Comparison of ENCODE assay signal across 21 cellular contexts in genomic region chr14:90547250-90547649, GRCh38.
DNase-seq lines count a peak whose midpoint lies in the region; ATAC-seq and TF ChIP-seq lines count a peak whose summit lies in the region.
"Had no signal": no experiment of that assay in that cellular context is flagged by ENCODE, and none has a peak within 500 bp of the region (broad histone marks: within the 10 kb centered on the region; RNA-seq: fewer than 3 reads in every experiment).

No MANE protein-coding gene starts in this region.

- H3K9ac ChIP-seq in stomach smooth muscle (ENCODE audit: low read length in 2 of 2), result no peak overlapping the region
- H3K9ac ChIP-seq: SK-N-SH had no signal

- no peak for ATAC-seq in activated naive CD4-positive, alpha-beta T cell treated with anti-CD3 and anti-CD28 coated beads, Interleukin-2, amount 50 U/mL, for 72 hours
- no peak for ATAC-seq in CD8-positive, alpha-beta T cell
- ATAC-seq: A549 had no signal

- H3K27ac Mint-ChIP-seq in activated naive CD4-positive, alpha-beta T cell treated with anti-CD3 and anti-CD28 coated beads, Interleukin-2, amount 50 U/mL, for 72 hours, result no peak overlapping the region
- H3K27ac Mint-ChIP-seq in CD8-positive, alpha-beta T cell, result no peak overlapping the region

- TF ChIP-seq CTCF in CD8-positive, alpha-beta T cell (IDR thresholded peaks at IDR 0.05), result no peak
- TF ChIP-seq CTCF in tibial artery (IDR thresholded peaks at IDR 0.05), result no peak

- peak; percentile 10 for DNase-seq in NCI-H82 (lab: John Stamatoyannopoulos, UW)
- DNase-seq in NCI-H82 treated with DMSO at 0.1 percent for 48 hours (lab: John Stamatoyannopoulos, UW; ENCODE audit: unreplicated experiment), result no peak
- no peak for DNase-seq in activated naive CD4-positive, alpha-beta T cell treated with anti-CD3 and anti-CD28 coated beads, Interleukin-2, amount 50 U/mL, for 72 hours (ENCODE audit: low spot score in 2 of 2)
- no peak for DNase-seq in CD8-positive, alpha-beta T cell
- DNase-seq in tibial artery, result no peak
- DNase-seq: DMS 273 treated with DMSO at 0.1 percent for 48 hours, DND-41, KG1, MV-4-11, NCI-H1436 treated with DMSO at 0.1 percent for 48 hours, NCI-H2171 treated with DMSO at 0.1 percent for 48 hours, NCI-H446, OCI-M1, SHP77 treated with DMSO at 0.1 percent for 48 hours, SK-N-SH had no signal

- POLR2A ChIA-PET in CD8-positive, alpha-beta T cell (lab: Charles Lee), result no interaction called here

- intact Hi-C loops in CD8-positive, alpha-beta T cell (cut with DNase I, micrococcal nuclease), result no loop called here
- intact Hi-C loops in tibial artery (cut with DNase I; ENCODE audit: low total_unique reads), result no loop called here

- peak overlapping the region; percentile 97 for H3K27ac ChIP-seq in angular gyrus (ENCODE audit: low read depth, low read length)
- peak overlapping the region; percentile 89 for H3K27ac ChIP-seq in layer of hippocampus (ENCODE audit: low read depth, low read length)
- peak overlapping the region; percentile 93 for H3K27ac ChIP-seq in stomach smooth muscle (ENCODE audit: low read length)
- no peak overlapping the region for H3K27ac ChIP-seq in CD8-positive, alpha-beta T cell (ENCODE audit: low read depth, low read length)
- peak overlapping the region in 1 of 2 donors; percentile 82 for H3K27ac ChIP-seq in tibial artery
- H3K27ac ChIP-seq: A549 had no signal

- H3K36me3 ChIP-seq in stomach smooth muscle (ENCODE audit: control insufficient read depth in 2 of 2, insufficient read depth in 2 of 2, low read length in 2 of 2) (no peaks in the 10 kb centered on the region), tibial artery (no peaks in the 10 kb centered on the region)
- H3K36me3 ChIP-seq in CD8-positive, alpha-beta T cell (ENCODE audit: insufficient read depth, low read length), result no peaks in the 10 kb centered on the region
- H3K36me3 ChIP-seq: HAP-1 had no signal

- no peak overlapping the region for H3K4me3 ChIP-seq in stomach smooth muscle (ENCODE audit: low read length in 2 of 2)
- H3K4me3 ChIP-seq in CD8-positive, alpha-beta T cell (ENCODE audit: low read depth, low read length), result no peak overlapping the region
- H3K4me3 ChIP-seq in tibial artery, result no peak overlapping the region
- H3K4me3 ChIP-seq: A549, HAP-1 had no signal

- no peaks in the 10 kb centered on the region for H3K4me1 Mint-ChIP-seq in CD8-positive, alpha-beta T cell (ENCODE audit: low read depth)
- H3K4me1 Mint-ChIP-seq: CD14-positive monocyte had no signal

- no peaks in the 10 kb centered on the region for H3K27me3 ChIP-seq in layer of hippocampus (ENCODE audit: control insufficient read depth, insufficient read depth, low read length)
- no peaks in the 10 kb centered on the region for H3K27me3 ChIP-seq in stomach smooth muscle (ENCODE audit: control insufficient read depth in 1 of 2, insufficient read depth in 2 of 2, low read length in 2 of 2)
- H3K27me3 ChIP-seq in CD8-positive, alpha-beta T cell (ENCODE audit: insufficient read depth, low read length), result no peaks in the 10 kb centered on the region
- H3K27me3 ChIP-seq in tibial artery, result no peaks in the 10 kb centered on the region

- H3K4me3 Mint-ChIP-seq in CD8-positive, alpha-beta T cell, result no peak overlapping the region
- H3K4me3 Mint-ChIP-seq: CD14-positive monocyte had no signal

- CTCF ChIA-PET in CD8-positive, alpha-beta T cell (lab: Charles Lee), result no interaction called here

- no peaks in the 10 kb centered on the region for H3K27me3 Mint-ChIP-seq in CD8-positive, alpha-beta T cell (ENCODE audit: low read depth)

- no peaks in the 10 kb centered on the region for H3K9me3 ChIP-seq in stomach smooth muscle (ENCODE audit: control insufficient read depth in 2 of 2, low read length in 2 of 2)
- H3K9me3 ChIP-seq in CD8-positive, alpha-beta T cell (ENCODE audit: low read length), result no peaks in the 10 kb centered on the region
- H3K9me3 ChIP-seq in tibial artery, result no peaks in the 10 kb centered on the region
- H3K9me3 ChIP-seq: A549, HAP-1, SK-N-SH had no signal

- no peaks in the 10 kb centered on the region for H3K9me3 Mint-ChIP-seq in activated naive CD4-positive, alpha-beta T cell treated with anti-CD3 and anti-CD28 coated beads, Interleukin-2, amount 50 U/mL, for 72 hours
- no peaks in the 10 kb centered on the region for H3K9me3 Mint-ChIP-seq in CD8-positive, alpha-beta T cell

- H3K36me3 Mint-ChIP-seq in activated naive CD4-positive, alpha-beta T cell treated with anti-CD3 and anti-CD28 coated beads, Interleukin-2, amount 50 U/mL, for 72 hours, result no peaks in the 10 kb centered on the region
- no peaks in the 10 kb centered on the region for H3K36me3 Mint-ChIP-seq in CD8-positive, alpha-beta T cell
- H3K36me3 Mint-ChIP-seq: CD14-positive monocyte had no signal

- H3K4me1 ChIP-seq in stomach smooth muscle (ENCODE audit: control insufficient read depth, insufficient read depth, low read length) (peaks cover 65% of the 10 kb centered on the region), tibial artery (peaks cover 3 to 43% (median 37%) of the 10 kb centered on the region in 4 donors)
- no peaks in the 10 kb centered on the region for H3K4me1 ChIP-seq in CD8-positive, alpha-beta T cell (ENCODE audit: insufficient read depth, low read length)
- H3K4me1 ChIP-seq: A549, HAP-1 had no signal
